In genomic region chr16:796296-797119, GRCh38 we compare ENCODE assay signal across 1 cellular context.
TF ChIP-seq lines count a peak whose summit lies in the region.

No MANE protein-coding gene starts in this region.

TF ChIP-seq in H1, 55 proteins besides CTCF, POLR2A, EP300 and RAD21:
- TF ChIP-seq GABPA (IDR thresholded peaks at IDR 0.05; ENCODE audit: borderline replicate concordance, insufficient read depth, low read length) (no peak), KDM4A (IDR thresholded peaks at IDR 0.05; ENCODE audit: low read depth, low read length, severe bottlenecking) (no peak), SIX5 (IDR thresholded peaks at IDR 0.05; ENCODE audit: low read depth, low read length) (no peak), SAP30 (IDR thresholded peaks at IDR 0.05; ENCODE audit: insufficient read depth, insufficient replicate concordance, low read length) (no peak), SRF (IDR thresholded peaks at IDR 0.05; ENCODE audit: low read depth, low read length) (no peak), E2F6 (IDR thresholded peaks at IDR 0.05) (no peak), JUND (IDR thresholded peaks at IDR 0.05; ENCODE audit: low read length) (no peak)
